In the genomic region with DNA sequence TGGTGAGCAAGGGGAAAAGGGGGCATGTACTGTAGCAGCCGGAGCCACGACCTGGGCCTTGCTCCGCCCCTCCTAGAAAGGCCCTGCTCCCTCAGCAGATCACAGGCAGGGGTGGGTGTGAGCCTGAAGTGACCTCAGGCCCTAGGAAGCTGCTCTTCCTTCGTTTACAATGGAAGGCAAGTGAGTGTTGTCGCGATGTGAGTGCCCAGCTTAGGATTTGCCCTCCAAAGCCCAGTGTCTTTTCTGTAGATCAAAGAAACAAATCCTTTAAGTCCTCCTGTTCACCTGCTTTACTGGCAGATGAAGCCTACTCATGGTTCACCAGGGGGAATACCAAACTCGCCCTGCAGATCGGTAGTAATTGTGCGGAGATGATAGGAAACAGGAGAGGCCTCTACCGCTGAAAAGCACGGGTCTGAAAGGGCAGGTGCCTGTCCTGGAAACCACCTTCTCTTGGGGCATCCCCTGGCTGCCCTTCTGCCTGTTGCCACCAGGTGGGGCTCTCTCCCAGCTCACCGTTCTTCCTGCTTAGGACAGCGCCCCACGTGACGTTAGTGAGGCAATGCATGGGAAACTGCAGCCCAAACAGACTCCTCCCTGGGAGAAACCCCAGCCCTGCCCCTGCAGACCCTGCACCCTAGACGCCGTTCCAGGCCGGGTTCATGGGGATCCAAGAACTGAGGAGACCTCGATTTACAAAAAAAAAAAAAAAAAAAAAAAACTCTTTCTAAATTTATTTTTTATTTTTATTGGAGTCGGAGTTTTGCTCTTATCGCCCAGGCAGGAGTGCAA, we compare ENCODE assay signal across 8 cellular contexts. TPM values are rescaled to one million over a fixed set of nuclear protein-coding genes. Genes with fewer than 3 reads are reported as not detected.
DNase-seq lines count a peak whose midpoint lies in the region; ATAC-seq and TF ChIP-seq lines count a peak whose summit lies in the region.

No MANE protein-coding gene starts in this region.

- H3K36me3 Mint-ChIP-seq in MCF 10A (ENCODE audit: insufficient read depth, unreplicated experiment) (peaks cover 28% of the 10 kb centered on the region), immature natural killer cell (peaks cover 13 to 40% (median 14%) of the 10 kb centered on the region in 3 donors)

- peak; percentile 100 for TF ChIP-seq CTCF in VCaP (conservative IDR thresholded peaks at IDR 0.05)
- TF ChIP-seq CTCF in MCF 10A (IDR thresholded peaks at IDR 0.05; ENCODE audit: unreplicated experiment): peak; percentile 98

- POLR2A ChIA-PET in MCF 10A (lab: Yijun Ruan, JAX): interaction anchor here (0.5 to 1.6 kb wide), 5 partner anchors 14 to 211 kb away, joined by 3 to 4 read pairs (median 3); partner anchors contain the start of gene CST6

- DNase-seq in AG20443 (ENCODE audit: low spot score) (peak; percentile 95), NCI-H2227 (lab: John Stamatoyannopoulos, UW; ENCODE audit: unreplicated experiment) (peak; percentile 96), MCF 10A (ENCODE audit: unreplicated experiment) (peak; percentile 92), immature natural killer cell (peak; percentile 87 to 89 (median 88))
- DNase-seq in stimulated activated CD4-positive, alpha-beta T cell treated with anti-CD3 and anti-CD28 coated beads, Interleukin-15, amount 100 ng/mL, for 24 hours: peak; percentile 94

- H3K4me3 Mint-ChIP-seq in MCF 10A (ENCODE audit: unreplicated experiment): no peak overlapping the region
- H3K4me3 Mint-ChIP-seq in immature natural killer cell: no peak overlapping the region

- CTCF ChIA-PET in MCF 10A (lab: Yijun Ruan, JAX): interaction anchor here (0.6 to 3.8 kb wide), 38 partner anchors 8 to 1982 kb away, joined by 3 to 22 read pairs (median 4); no protein-coding TSS in a partner anchor

- no peaks in the 10 kb centered on the region for H3K9me3 Mint-ChIP-seq in MCF 10A (ENCODE audit: unreplicated experiment)
- no peaks in the 10 kb centered on the region for H3K9me3 Mint-ChIP-seq in immature natural killer cell

- H3K27ac ChIP-seq in VCaP: peak overlapping the region; percentile 63

- ATAC-seq in GM19035 (IDR thresholded peaks at IDR 0.05; ENCODE audit: unreplicated experiment): peak; percentile 90
- ATAC-seq in HG03280 (IDR thresholded peaks at IDR 0.05; ENCODE audit: unreplicated experiment): peak; percentile 86

- no TSS peak for BruUV-seq in MCF 10A (replicated peaks; lab: Mats Ljungman, UMichigan)

- H3K27ac Mint-ChIP-seq in MCF 10A (ENCODE audit: low read depth, unreplicated experiment) (no peak overlapping the region), immature natural killer cell (peak overlapping the region; percentile 61 to 92 (median 90))

- H3K27me3 Mint-ChIP-seq in MCF 10A (ENCODE audit: insufficient read depth, unreplicated experiment) (no peaks in the 10 kb centered on the region), immature natural killer cell (ENCODE audit: low read depth in 3 of 3) (peaks cover 0 to 2% (median 0%) of the 10 kb centered on the region in 3 donors)

- intact Hi-C loops in MCF 10A (cut with micrococcal nuclease): loop anchor here (1.0 kb wide), 2 partner anchors 36 to 60 kb away; no protein-coding TSS in a partner anchor

- H3K4me1 Mint-ChIP-seq in MCF 10A (ENCODE audit: insufficient read depth, unreplicated experiment) (peaks cover 6% of the 10 kb centered on the region), immature natural killer cell (peaks cover 14 to 16% of the 10 kb centered on the region in 2 donors)

RNA-seq across cellular contexts. Expression of gene KLC2, which starts 34.9 kb away (rescaled TPM):
- total RNA-seq in MCF 10A (2022): 51.4 and 73.5 TPM in 2 replicates
- polyA plus RNA-seq in immature natural killer cell: 1 to 10 TPM; 1.6 to 7.1 (median 3.9) TPM

RNA-seq across cellular contexts. Expression of gene RAB1B, which starts 45.9 kb away (rescaled TPM):
- 73.4 and 87.0 TPM in 2 replicates for total RNA-seq in MCF 10A (2022)
- 10 to 100 TPM; 22.9 to 33.2 (median 25.8) TPM for polyA plus RNA-seq in immature natural killer cell

RNA-seq across cellular contexts. Expression of gene CNIH2, which starts 55.4 kb away (rescaled TPM):
- total RNA-seq in MCF 10A (2022): 1.4 and 1.6 TPM in 2 replicates
- not detected for polyA plus RNA-seq in immature natural killer cell

Comparison
In these comparisons a context has a peak if more than half of its experiments do, and no peak if none do; other contexts are left out.
1. Peak in every context shown above with its lines: DNase-seq, ATAC-seq and H3K27ac ChIP-seq.